In genomic region chr11:67604815-67605214, GRCh38 we compare ENCODE assay signal across 1 cellular context.
TF ChIP-seq lines count a peak whose summit lies in the region.

No MANE protein-coding gene starts in this region.

TF ChIP-seq in SK-N-SH treated with all-trans-retinoic acid at 6 μM for 48 hours, 23 proteins besides CTCF, POLR2A, EP300 and RAD21 (continued from another document):
- no peak for TF ChIP-seq TSHZ2 (CRISPR knock-in tag; IDR thresholded peaks at IDR 0.05)
- TF ChIP-seq CREB5 (CRISPR knock-in tag; IDR thresholded peaks at IDR 0.05; ENCODE audit: low read depth), result no peak
- no peak for TF ChIP-seq TOX (CRISPR knock-in tag; IDR thresholded peaks at IDR 0.05; ENCODE audit: borderline replicate concordance)
- no peak for TF ChIP-seq ZC3H10 (CRISPR knock-in tag; IDR thresholded peaks at IDR 0.05)
- TF ChIP-seq TCF4 (CRISPR knock-in tag; IDR thresholded peaks at IDR 0.05; ENCODE audit: borderline replicate concordance), result no peak
- no peak for TF ChIP-seq OSR1 (CRISPR knock-in tag; IDR thresholded peaks at IDR 0.05)
- TF ChIP-seq, protein P1, sequence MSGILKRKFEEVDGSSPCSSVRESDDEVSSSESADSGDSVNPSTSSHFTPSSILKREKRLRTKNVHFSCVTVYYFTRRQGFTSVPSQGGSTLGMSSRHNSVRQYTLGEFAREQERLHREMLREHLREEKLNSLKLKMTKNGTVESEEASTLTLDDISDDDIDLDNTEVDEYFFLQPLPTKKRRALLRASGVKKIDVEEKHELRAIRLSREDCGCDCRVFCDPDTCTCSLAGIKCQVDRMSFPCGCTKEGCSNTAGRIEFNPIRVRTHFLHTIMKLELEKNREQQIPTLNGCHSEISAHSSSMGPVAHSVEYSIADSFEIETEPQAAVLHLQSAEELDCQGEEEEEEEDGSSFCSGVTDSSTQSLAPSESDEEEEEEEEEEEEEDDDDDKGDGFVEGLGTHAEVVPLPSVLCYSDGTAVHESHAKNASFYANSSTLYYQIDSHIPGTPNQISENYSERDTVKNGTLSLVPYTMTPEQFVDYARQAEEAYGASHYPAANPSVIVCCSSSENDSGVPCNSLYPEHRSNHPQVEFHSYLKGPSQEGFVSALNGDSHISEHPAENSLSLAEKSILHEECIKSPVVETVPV (CRISPR knock-in tag; IDR thresholded peaks at IDR 0.05), result no peak
- no peak for TF ChIP-seq BACH2 (CRISPR knock-in tag; IDR thresholded peaks at IDR 0.05; ENCODE audit: borderline replicate concordance)
- no peak for TF ChIP-seq ZFP3 (CRISPR knock-in tag; IDR thresholded peaks at IDR 0.05)
- TF ChIP-seq SNAI2 (CRISPR knock-in tag; IDR thresholded peaks at IDR 0.05), result no peak
- TF ChIP-seq, protein P2, sequence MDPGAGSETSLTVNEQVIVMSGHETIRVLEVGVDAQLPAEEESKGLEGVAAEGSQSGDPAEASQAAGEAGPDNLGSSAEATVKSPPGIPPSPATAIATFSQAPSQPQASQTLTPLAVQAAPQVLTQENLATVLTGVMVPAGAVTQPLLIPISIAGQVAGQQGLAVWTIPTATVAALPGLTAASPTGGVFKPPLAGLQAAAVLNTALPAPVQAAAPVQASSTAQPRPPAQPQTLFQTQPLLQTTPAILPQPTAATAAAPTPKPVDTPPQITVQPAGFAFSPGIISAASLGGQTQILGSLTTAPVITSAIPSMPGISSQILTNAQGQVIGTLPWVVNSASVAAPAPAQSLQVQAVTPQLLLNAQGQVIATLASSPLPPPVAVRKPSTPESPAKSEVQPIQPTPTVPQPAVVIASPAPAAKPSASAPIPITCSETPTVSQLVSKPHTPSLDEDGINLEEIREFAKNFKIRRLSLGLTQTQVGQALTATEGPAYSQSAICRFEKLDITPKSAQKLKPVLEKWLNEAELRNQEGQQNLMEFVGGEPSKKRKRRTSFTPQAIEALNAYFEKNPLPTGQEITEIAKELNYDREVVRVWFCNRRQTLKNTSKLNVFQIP (CRISPR knock-in tag; IDR thresholded peaks at IDR 0.05; ENCODE audit: borderline replicate concordance, low read depth), result no peak
- no peak for TF ChIP-seq PATZ1 (CRISPR knock-in tag; IDR thresholded peaks at IDR 0.05; ENCODE audit: borderline replicate concordance)
- TF ChIP-seq ARNTL (CRISPR knock-in tag; IDR thresholded peaks at IDR 0.05; ENCODE audit: borderline replicate concordance, low read depth), result no peak
TF ChIP-seq in SK-N-SH treated with all-trans-retinoic acid at 6 μM for 48 hours: peak in this region for 0.
